9 cellular contexts compared by ENCODE assay signal in genomic region chr6:35736293-35736894, GRCh38. TPM values are rescaled to one million over a fixed set of nuclear protein-coding genes. Genes with fewer than 3 reads are reported as not detected.
DNase-seq lines count a peak whose midpoint lies in the region; ATAC-seq and TF ChIP-seq lines count a peak whose summit lies in the region.
"Had no signal": no experiment of that assay in that cellular context is flagged by ENCODE, and none has a peak within 500 bp of the region (broad histone marks: within the 10 kb centered on the region; RNA-seq: fewer than 3 reads in every experiment).

No MANE protein-coding gene starts in this region.

- H3K18ac ChIP-seq in mesendoderm (ENCODE audit: low read length): no peak overlapping the region

- no peak overlapping the region for H3K4me3 ChIP-seq in A673 (ENCODE audit: low read depth, low read length, poor library complexity, severe bottlenecking)
- H3K4me3 ChIP-seq in GM12875 (ENCODE audit: low read depth, low read length): no peak overlapping the region
- H3K4me3 ChIP-seq in mesendoderm (ENCODE audit: low read length): no peak overlapping the region

- no peaks in the 10 kb centered on the region for H3K27me3 Mint-ChIP-seq in activated CD4-positive, alpha-beta memory T cell treated with anti-CD3 and anti-CD28 coated beads, Interleukin-2, amount 10 ng/mL, durations not matched to agents 7 days and 5 days
- H3K27me3 Mint-ChIP-seq: stimulated activated naive CD8-positive, alpha-beta T cell treated with anti-CD3 and anti-CD28 coated beads, Interleukin-15, Interleukin-2, amounts not matched to agents 100 ng/mL and 50 ng/mL, for 24 hours had no signal

- TF ChIP-seq CTCF in A673 (conservative IDR thresholded peaks at IDR 0.05; ENCODE audit: low read depth, low read length) (peak; percentile 92), GM12875 (IDR thresholded peaks at IDR 0.05; ENCODE audit: borderline replicate concordance, insufficient read depth, low read depth, low read length) (peak; percentile 85)

- H3K4ac ChIP-seq in mesendoderm (ENCODE audit: low read depth, low read length): no peak overlapping the region

- no peak overlapping the region for H2BK15ac ChIP-seq in mesendoderm (replicated peaks; ENCODE audit: low read depth)

- H3K36me3 Mint-ChIP-seq in activated CD4-positive, alpha-beta memory T cell treated with anti-CD3 and anti-CD28 coated beads, Interleukin-2, amount 10 ng/mL, durations not matched to agents 7 days and 5 days (ENCODE audit: low read depth): no peaks in the 10 kb centered on the region

- H3K36me3 ChIP-seq in A673 (ENCODE audit: insufficient read depth, low read length, poor library complexity, severe bottlenecking) (no peaks in the 10 kb centered on the region), mesendoderm (ENCODE audit: control insufficient read depth, insufficient read depth, low read length) (no peaks in the 10 kb centered on the region)

- H3K23ac ChIP-seq in mesendoderm (ENCODE audit: low read length): no peak overlapping the region

- no peaks in the 10 kb centered on the region for H3K9me3 ChIP-seq in A673 (ENCODE audit: low read depth, low read length, poor library complexity, severe bottlenecking)

- no peak for ATAC-seq in HG02588 (IDR thresholded peaks at IDR 0.05; ENCODE audit: unreplicated experiment)

- no peak overlapping the region for H3K4me3 Mint-ChIP-seq in activated CD4-positive, alpha-beta memory T cell treated with anti-CD3 and anti-CD28 coated beads, Interleukin-2, amount 10 ng/mL, durations not matched to agents 7 days and 5 days
- H3K4me3 Mint-ChIP-seq: stimulated activated naive CD8-positive, alpha-beta T cell treated with anti-CD3 and anti-CD28 coated beads, Interleukin-15, Interleukin-2, amounts not matched to agents 100 ng/mL and 50 ng/mL, for 24 hours had no signal

- no CpG with 5 or more reads among the region's 7 CpGs for whole genome bisulfite sequencing in mesendoderm (ENCODE audit: extremely low coverage, insufficient coverage, low lambda C conversion rate)

- no peak overlapping the region for H3K56ac ChIP-seq in mesendoderm (ENCODE audit: low read length)

- POLR2A ChIA-PET in A673 (lab: Charles Lee; ENCODE audit: low non-redundant PET): no interaction called here
- POLR2A ChIA-PET in activated CD4-positive, alpha-beta memory T cell treated with anti-CD3 and anti-CD28 coated beads, Interleukin-2, amount 10 ng/mL, durations not matched to agents 7 days and 5 days (lab: Charles Lee): interaction anchor here (0.7 to 1.8 kb wide), 5 partner anchors 9 to 214 kb away, joined by 3 to 9 read pairs (median 5); no protein-coding TSS in a partner anchor

- H2AK5ac ChIP-seq in mesendoderm (ENCODE audit: low read length): no peak overlapping the region

- no peak overlapping the region for H2BK120ac ChIP-seq in mesendoderm (ENCODE audit: low read depth, low read length)

- DNase-seq in A673 (ENCODE audit: low spot score): peak; percentile 86
- peak; percentile 43 for DNase-seq in NCI-H460 (ENCODE audit: extremely low read depth, low read depth)
- DNase-seq in activated CD4-positive, alpha-beta memory T cell treated with anti-CD3 and anti-CD28 coated beads, Interleukin-2, amount 10 ng/mL, durations not matched to agents 7 days and 5 days: peak; percentile 85
- peak; percentile 81 for DNase-seq in effector CD4-positive, alpha-beta T cell
- DNase-seq in mesendoderm: peak; percentile 71
- peak; percentile 70 to 82 for DNase-seq in stimulated activated CD8-positive, alpha-beta memory T cell treated with anti-CD3 and anti-CD28 coated beads, Interleukin-4, amount 100 ng/mL, for 1 hour (ENCODE audit: low read depth in 2 of 2, low spot score in 1 of 2)

- no peak overlapping the region for H4K5ac ChIP-seq in mesendoderm (ENCODE audit: low read length)

- H3K4me2 ChIP-seq in mesendoderm (ENCODE audit: low read length): no peak overlapping the region

- H3K4me1 ChIP-seq in A673 (ENCODE audit: insufficient read depth, low read length, poor library complexity, severe bottlenecking) (peaks cover 17% of the 10 kb centered on the region), mesendoderm (ENCODE audit: control insufficient read depth, low read depth, low read length) (peaks cover 8% of the 10 kb centered on the region)

- H3K27ac ChIP-seq in A673 (ENCODE audit: low read depth, low read length, poor library complexity, severe bottlenecking): no peak overlapping the region
- no peak overlapping the region for H3K27ac ChIP-seq in mesendoderm (ENCODE audit: low read depth, low read length)

- H3K4me1 Mint-ChIP-seq in activated CD4-positive, alpha-beta memory T cell treated with anti-CD3 and anti-CD28 coated beads, Interleukin-2, amount 10 ng/mL, durations not matched to agents 7 days and 5 days: peaks cover 36% of the 10 kb centered on the region

- H3K9me3 Mint-ChIP-seq in activated CD4-positive, alpha-beta memory T cell treated with anti-CD3 and anti-CD28 coated beads, Interleukin-2, amount 10 ng/mL, durations not matched to agents 7 days and 5 days: no peaks in the 10 kb centered on the region
- H3K9me3 Mint-ChIP-seq: stimulated activated naive CD8-positive, alpha-beta T cell treated with anti-CD3 and anti-CD28 coated beads, Interleukin-15, Interleukin-2, amounts not matched to agents 100 ng/mL and 50 ng/mL, for 24 hours had no signal

- intact Hi-C loops in A673 (cut with micrococcal nuclease; ENCODE audit: unreplicated experiment): loop anchor here (1.0 to 10.0 kb wide), 2 partner anchors 153 to 358 kb away; no protein-coding TSS in a partner anchor

- no peak overlapping the region for H3K27ac Mint-ChIP-seq in activated CD4-positive, alpha-beta memory T cell treated with anti-CD3 and anti-CD28 coated beads, Interleukin-2, amount 10 ng/mL, durations not matched to agents 7 days and 5 days

- no TSS peak for BruUV-seq in A673 (replicated peaks; lab: Mats Ljungman, UMichigan)

- H4K8ac ChIP-seq in mesendoderm (ENCODE audit: low read depth, low read length): no peak overlapping the region

- H3K79me1 ChIP-seq in mesendoderm (ENCODE audit: low read length): no peaks in the 10 kb centered on the region

- CTCF ChIA-PET in A673 (lab: Charles Lee): interaction anchor here (0.5 to 2.9 kb wide), 12 partner anchors 9 to 299 kb away, joined by 3 to 52 read pairs (median 6); partner anchors contain the start of gene FKBP5
- CTCF ChIA-PET in activated CD4-positive, alpha-beta memory T cell treated with anti-CD3 and anti-CD28 coated beads, Interleukin-2, amount 10 ng/mL, durations not matched to agents 7 days and 5 days (lab: Charles Lee): interaction anchor here (0.7 to 5.2 kb wide), 57 partner anchors 9 to 477 kb away, joined by 3 to 90 read pairs (median 5); partner anchors contain the start of genes DEF6, FKBP5 and ZNF76

- no peaks in the 10 kb centered on the region for H3K79me2 ChIP-seq in mesendoderm (ENCODE audit: control insufficient read depth, insufficient read depth, low read length)

- no peak overlapping the region for H3K9ac ChIP-seq in mesendoderm (ENCODE audit: low read length)

- no peaks in the 10 kb centered on the region for H3K27me3 ChIP-seq in A673 (replicated peaks; ENCODE audit: insufficient read depth, low read depth, low read length, poor library complexity)
- H3K27me3 ChIP-seq in mesendoderm (ENCODE audit: insufficient read depth, low read length, poor library complexity): no peaks in the 10 kb centered on the region

- no peak overlapping the region for H2BK5ac ChIP-seq in mesendoderm (ENCODE audit: low read length)

RNA-seq across cellular contexts. Expression of gene ARMC12, which starts 0.4 kb away (rescaled TPM):
- total RNA-seq in A673 (2021): 0.74 and 1.0 TPM in 2 replicates
- total RNA-seq in NCI-H460 (2014; rRNA removed; shearing (Covaris generic)): 0.50 TPM in 1 of 2 replicates, not detected in the other
- polyA plus RNA-seq in NCI-H460 (2014; cell fraction: nucleus; rRNA removed): 0.51 and 3.0 TPM in 2 replicates
- total RNA-seq in activated CD4-positive, alpha-beta memory T cell treated with anti-CD3 and anti-CD28 coated beads, Interleukin-2, amount 10 ng/mL, durations not matched to agents 7 days and 5 days: 1 to 10 TPM in 1 of 2 experiments, under 1 TPM in 1; 0.40 to 1.3 TPM
- 0.31 TPM for polyA plus RNA-seq in mesendoderm (2013, experiment 1 of 2)
- 0.29 TPM for polyA plus RNA-seq in mesendoderm (2013, experiment 2 of 2)

RNA-seq across cellular contexts. Expression of gene CLPSL2, which starts 40.0 kb away (rescaled TPM):
- total RNA-seq in A673 (2021): not detected in 2 replicates
- not detected in 2 replicates for total RNA-seq in NCI-H460 (2014; rRNA removed; shearing (Covaris generic))
- 0.68 TPM in 1 of 2 replicates, not detected in the other for polyA plus RNA-seq in NCI-H460 (2014; cell fraction: nucleus; rRNA removed)
- not detected for total RNA-seq in activated CD4-positive, alpha-beta memory T cell treated with anti-CD3 and anti-CD28 coated beads, Interleukin-2, amount 10 ng/mL, durations not matched to agents 7 days and 5 days
- polyA plus RNA-seq in mesendoderm (2013, experiment 1 of 2): 1.7 TPM
- 1.6 TPM for polyA plus RNA-seq in mesendoderm (2013, experiment 2 of 2)

RNA-seq across cellular contexts. Expression of gene CLPSL1, which starts 44.4 kb away (rescaled TPM):
- not detected in 2 replicates for total RNA-seq in A673 (2021)
- total RNA-seq in NCI-H460 (2014; rRNA removed; shearing (Covaris generic)): not detected in 2 replicates
- polyA plus RNA-seq in NCI-H460 (2014; cell fraction: nucleus; rRNA removed): not detected in 2 replicates
- not detected for total RNA-seq in activated CD4-positive, alpha-beta memory T cell treated with anti-CD3 and anti-CD28 coated beads, Interleukin-2, amount 10 ng/mL, durations not matched to agents 7 days and 5 days
- polyA plus RNA-seq in mesendoderm (2013, experiment 1 of 2): not detected
- polyA plus RNA-seq in mesendoderm (2013, experiment 2 of 2): not detected

RNA-seq across cellular contexts. Expression of gene FKBP5, which starts 47.7 kb away (rescaled TPM):
- 20.4 and 26.2 TPM in 2 replicates for total RNA-seq in A673 (2021)
- total RNA-seq in NCI-H460 (2014; rRNA removed; shearing (Covaris generic)): 5.7 and 8.9 TPM in 2 replicates
- 3.5 and 4.8 TPM in 2 replicates for polyA plus RNA-seq in NCI-H460 (2014; cell fraction: nucleus; rRNA removed)
- total RNA-seq in activated CD4-positive, alpha-beta memory T cell treated with anti-CD3 and anti-CD28 coated beads, Interleukin-2, amount 10 ng/mL, durations not matched to agents 7 days and 5 days: 10 to 100 TPM; 51.1 to 51.5 TPM
- 38.7 TPM for polyA plus RNA-seq in mesendoderm (2013, experiment 1 of 2)
- polyA plus RNA-seq in mesendoderm (2013, experiment 2 of 2): 38.4 TPM
